1 cellular context compared by ENCODE assay signal in the genomic region with DNA sequence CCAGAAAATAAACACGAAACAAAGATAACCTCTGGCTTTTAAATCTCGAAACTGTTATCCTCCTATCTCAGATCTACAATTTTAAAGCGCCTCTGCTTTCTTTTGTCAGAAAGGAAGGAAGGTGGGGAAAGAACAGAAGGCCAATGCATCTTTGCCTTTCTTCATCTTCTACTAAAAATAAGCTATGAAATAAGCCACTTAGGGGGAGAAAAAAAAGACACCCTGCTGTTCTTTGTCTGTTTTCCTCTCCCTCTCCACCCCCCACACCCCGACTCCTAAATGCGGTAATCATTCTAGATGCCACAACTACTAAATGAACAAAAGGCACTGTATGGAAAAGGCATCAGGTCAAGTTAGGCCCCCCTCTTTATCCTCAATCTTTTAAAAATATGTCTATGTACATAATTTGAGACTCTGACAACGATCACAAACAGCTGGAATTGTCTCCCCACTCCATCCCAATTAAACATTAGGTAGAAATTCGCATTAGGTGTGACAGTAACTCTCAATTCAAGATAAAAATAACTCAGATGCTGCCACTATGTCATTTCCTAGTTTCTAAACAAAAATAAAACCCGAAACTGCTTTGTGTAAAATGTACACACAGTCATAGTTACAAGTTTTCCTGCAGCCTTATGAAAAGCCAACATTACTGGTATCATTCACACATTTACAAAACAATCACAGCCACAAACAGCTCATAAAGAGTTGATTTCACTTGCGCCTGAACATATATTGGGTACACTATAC.
TF ChIP-seq lines count a peak whose summit lies in the region.

No MANE protein-coding gene starts in this region.

TF ChIP-seq in HCT116, 20 proteins besides CTCF, POLR2A, EP300 and RAD21 (continued from another document):
- TF ChIP-seq, protein P1, sequence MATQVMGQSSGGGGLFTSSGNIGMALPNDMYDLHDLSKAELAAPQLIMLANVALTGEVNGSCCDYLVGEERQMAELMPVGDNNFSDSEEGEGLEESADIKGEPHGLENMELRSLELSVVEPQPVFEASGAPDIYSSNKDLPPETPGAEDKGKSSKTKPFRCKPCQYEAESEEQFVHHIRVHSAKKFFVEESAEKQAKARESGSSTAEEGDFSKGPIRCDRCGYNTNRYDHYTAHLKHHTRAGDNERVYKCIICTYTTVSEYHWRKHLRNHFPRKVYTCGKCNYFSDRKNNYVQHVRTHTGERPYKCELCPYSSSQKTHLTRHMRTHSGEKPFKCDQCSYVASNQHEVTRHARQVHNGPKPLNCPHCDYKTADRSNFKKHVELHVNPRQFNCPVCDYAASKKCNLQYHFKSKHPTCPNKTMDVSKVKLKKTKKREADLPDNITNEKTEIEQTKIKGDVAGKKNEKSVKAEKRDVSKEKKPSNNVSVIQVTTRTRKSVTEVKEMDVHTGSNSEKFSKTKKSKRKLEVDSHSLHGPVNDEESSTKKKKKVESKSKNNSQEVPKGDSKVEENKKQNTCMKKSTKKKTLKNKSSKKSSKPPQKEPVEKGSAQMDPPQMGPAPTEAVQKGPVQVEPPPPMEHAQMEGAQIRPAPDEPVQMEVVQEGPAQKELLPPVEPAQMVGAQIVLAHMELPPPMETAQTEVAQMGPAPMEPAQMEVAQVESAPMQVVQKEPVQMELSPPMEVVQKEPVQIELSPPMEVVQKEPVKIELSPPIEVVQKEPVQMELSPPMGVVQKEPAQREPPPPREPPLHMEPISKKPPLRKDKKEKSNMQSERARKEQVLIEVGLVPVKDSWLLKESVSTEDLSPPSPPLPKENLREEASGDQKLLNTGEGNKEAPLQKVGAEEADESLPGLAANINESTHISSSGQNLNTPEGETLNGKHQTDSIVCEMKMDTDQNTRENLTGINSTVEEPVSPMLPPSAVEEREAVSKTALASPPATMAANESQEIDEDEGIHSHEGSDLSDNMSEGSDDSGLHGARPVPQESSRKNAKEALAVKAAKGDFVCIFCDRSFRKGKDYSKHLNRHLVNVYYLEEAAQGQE (IDR thresholded peaks at IDR 0.05; ENCODE audit: low read depth) = no peak
- TF ChIP-seq CEBPB (IDR thresholded peaks at IDR 0.05; ENCODE audit: low read depth) (no peak), POLR2AphosphoS5 (IDR thresholded peaks at IDR 0.05; ENCODE audit: low read depth, low read length) (no peak), SIN3A (IDR thresholded peaks at IDR 0.05; ENCODE audit: low read depth) (no peak), TCF7L2 (IDR thresholded peaks at IDR 0.05; ENCODE audit: borderline replicate concordance, extremely low read depth, insufficient read depth, insufficient read length) (no peak), EZH2 (IDR thresholded peaks at IDR 0.05) (no peak)
- TF ChIP-seq, protein P2, sequence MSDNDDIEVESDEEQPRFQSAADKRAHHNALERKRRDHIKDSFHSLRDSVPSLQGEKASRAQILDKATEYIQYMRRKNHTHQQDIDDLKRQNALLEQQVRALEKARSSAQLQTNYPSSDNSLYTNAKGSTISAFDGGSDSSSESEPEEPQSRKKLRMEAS (IDR thresholded peaks at IDR 0.05) = no peak
- TF ChIP-seq, protein P3, sequence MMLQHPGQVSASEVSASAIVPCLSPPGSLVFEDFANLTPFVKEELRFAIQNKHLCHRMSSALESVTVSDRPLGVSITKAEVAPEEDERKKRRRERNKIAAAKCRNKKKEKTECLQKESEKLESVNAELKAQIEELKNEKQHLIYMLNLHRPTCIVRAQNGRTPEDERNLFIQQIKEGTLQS (IDR thresholded peaks at IDR 0.05) = no peak
- TF ChIP-seq, protein P4, sequence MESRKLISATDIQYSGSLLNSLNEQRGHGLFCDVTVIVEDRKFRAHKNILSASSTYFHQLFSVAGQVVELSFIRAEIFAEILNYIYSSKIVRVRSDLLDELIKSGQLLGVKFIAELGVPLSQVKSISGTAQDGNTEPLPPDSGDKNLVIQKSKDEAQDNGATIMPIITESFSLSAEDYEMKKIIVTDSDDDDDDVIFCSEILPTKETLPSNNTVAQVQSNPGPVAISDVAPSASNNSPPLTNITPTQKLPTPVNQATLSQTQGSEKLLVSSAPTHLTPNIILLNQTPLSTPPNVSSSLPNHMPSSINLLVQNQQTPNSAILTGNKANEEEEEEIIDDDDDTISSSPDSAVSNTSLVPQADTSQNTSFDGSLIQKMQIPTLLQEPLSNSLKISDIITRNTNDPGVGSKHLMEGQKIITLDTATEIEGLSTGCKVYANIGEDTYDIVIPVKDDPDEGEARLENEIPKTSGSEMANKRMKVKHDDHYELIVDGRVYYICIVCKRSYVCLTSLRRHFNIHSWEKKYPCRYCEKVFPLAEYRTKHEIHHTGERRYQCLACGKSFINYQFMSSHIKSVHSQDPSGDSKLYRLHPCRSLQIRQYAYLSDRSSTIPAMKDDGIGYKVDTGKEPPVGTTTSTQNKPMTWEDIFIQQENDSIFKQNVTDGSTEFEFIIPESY (IDR thresholded peaks at IDR 0.05; ENCODE audit: extremely low read depth, insufficient replicate concordance, low read length) = no peak
